Comparison of ENCODE assay signal across 22 cellular contexts in genomic region chr12:96452271-96452922, GRCh38. TPM values are rescaled to one million over a fixed set of nuclear protein-coding genes. Genes with fewer than 3 reads are reported as not detected.
DNase-seq lines count a peak whose midpoint lies in the region; ATAC-seq and TF ChIP-seq lines count a peak whose summit lies in the region.
"Had no signal": no experiment of that assay in that cellular context is flagged by ENCODE, and none has a peak within 500 bp of the region (broad histone marks: within the 10 kb centered on the region; RNA-seq: fewer than 3 reads in every experiment).

No MANE protein-coding gene starts in this region.

- TF ChIP-seq CTCF in CD8-positive, alpha-beta T cell (IDR thresholded peaks at IDR 0.05): no peak
- TF ChIP-seq CTCF in RWPE2 (IDR thresholded peaks at IDR 0.05; ENCODE audit: poor library complexity, severe bottlenecking) (no peak), fibroblast of villous mesenchyme (IDR thresholded peaks at IDR 0.05; ENCODE audit: insufficient read depth, low read depth, low read length) (no peak)

- peak overlapping the region; percentile 34 for H3K27ac Mint-ChIP-seq in CD8-positive, alpha-beta T cell
- H3K27ac Mint-ChIP-seq: HFFc6 had no signal

- DNase-seq in DMS53 (lab: John Stamatoyannopoulos, UW) (peak; percentile 25), DMS53 treated with DMSO at 0.1 percent for 48 hours (lab: John Stamatoyannopoulos, UW; ENCODE audit: unreplicated experiment) (no peak), RWPE2 (ENCODE audit: low spot score) (no peak), fibroblast of villous mesenchyme (ENCODE audit: low read depth) (peak; percentile 73), NCI-H748 (lab: John Stamatoyannopoulos, UW; ENCODE audit: unreplicated experiment) (no peak), epidermal melanocyte (ENCODE audit: insufficient read length, low spot score) (no peak), GDM1 (lab: John Stamatoyannopoulos, UW) (no peak)
- DNase-seq in CD8-positive, alpha-beta T cell: no peak
- DNase-seq: ACHN, DMS79, H7, HFFc6, KG1, NCI-H1105, NCI-H146, NCI-H2029, NCI-H524 treated with DMSO at 0.1 percent for 48 hours, OCI-M1, SHP77 had no signal

- no peaks in the 10 kb centered on the region for H3K27me3 ChIP-seq in CD8-positive, alpha-beta T cell (ENCODE audit: insufficient read depth, low read length)
- H3K27me3 ChIP-seq in RWPE2 (ENCODE audit: insufficient read depth, poor library complexity, severe bottlenecking): no peaks in the 10 kb centered on the region
- H3K27me3 ChIP-seq: BLaER1 had no signal

- H3K4me1 ChIP-seq in CD8-positive, alpha-beta T cell (ENCODE audit: insufficient read depth, low read length): no peaks in the 10 kb centered on the region
- H3K4me1 ChIP-seq in RWPE2 (ENCODE audit: insufficient read depth, poor library complexity, severe bottlenecking): peaks cover 32% of the 10 kb centered on the region

- H3K4me1 Mint-ChIP-seq in CD8-positive, alpha-beta T cell (ENCODE audit: low read depth): peaks cover 8% of the 10 kb centered on the region

- H3K36me3 ChIP-seq in CD8-positive, alpha-beta T cell (ENCODE audit: insufficient read depth, low read length): no peaks in the 10 kb centered on the region
- no peaks in the 10 kb centered on the region for H3K36me3 ChIP-seq in RWPE2 (ENCODE audit: low read depth)
- H3K36me3 ChIP-seq: BLaER1 had no signal

- intact Hi-C loops in CD8-positive, alpha-beta T cell (cut with DNase I, micrococcal nuclease): no loop called here

- CTCF ChIA-PET in CD8-positive, alpha-beta T cell (lab: Charles Lee): no interaction called here

- no peaks in the 10 kb centered on the region for H3K36me3 Mint-ChIP-seq in CD8-positive, alpha-beta T cell

- no peaks in the 10 kb centered on the region for H3K9me3 Mint-ChIP-seq in CD8-positive, alpha-beta T cell

- H3K4me3 Mint-ChIP-seq in CD8-positive, alpha-beta T cell: no peak overlapping the region
- H3K4me3 Mint-ChIP-seq: HFFc6 had no signal

- no peak overlapping the region for H3K27ac ChIP-seq in CD8-positive, alpha-beta T cell (ENCODE audit: low read depth, low read length)
- H3K27ac ChIP-seq in RWPE2 (ENCODE audit: poor library complexity, severe bottlenecking): peak overlapping the region; percentile 49
- H3K27ac ChIP-seq: 22Rv1, BLaER1 had no signal

- no peaks in the 10 kb centered on the region for H3K27me3 Mint-ChIP-seq in CD8-positive, alpha-beta T cell (ENCODE audit: low read depth)

- POLR2A ChIA-PET in CD8-positive, alpha-beta T cell (lab: Charles Lee): interaction anchor here (1.1 kb wide), 1 partner anchor 18 kb away, joined by 3 read pairs; no protein-coding TSS in a partner anchor

- H3K4me3 ChIP-seq in CD8-positive, alpha-beta T cell (ENCODE audit: low read depth, low read length): no peak overlapping the region
- H3K4me3 ChIP-seq in RWPE2 (ENCODE audit: severe bottlenecking) (no peak overlapping the region), fibroblast of villous mesenchyme (ENCODE audit: low read depth, low read length) (no peak overlapping the region)
- H3K4me3 ChIP-seq: BLaER1, GM12878 had no signal

- H3K9me3 ChIP-seq in CD8-positive, alpha-beta T cell (ENCODE audit: low read length): no peaks in the 10 kb centered on the region
- peaks cover 3% of the 10 kb centered on the region for H3K9me3 ChIP-seq in RWPE2 (ENCODE audit: severe bottlenecking)
- H3K9me3 ChIP-seq: BLaER1 had no signal

- no peak for ATAC-seq in CD8-positive, alpha-beta T cell
- no peak for ATAC-seq in RWPE2 (ENCODE audit: low read depth)
- ATAC-seq: GM12878 had no signal

RNA-seq across cellular contexts. Expression of gene CFAP54, which starts 37.0 kb away (rescaled TPM):
- total RNA-seq in CD8-positive, alpha-beta T cell: 1 to 10 TPM; 1.0 to 1.2 TPM
- 0.86 and 0.97 TPM in 2 replicates for total RNA-seq in fibroblast of villous mesenchyme
- total RNA-seq: H7 had no signal

RNA-seq across cellular contexts. Expression of gene CDK17, which starts 52.2 kb away (rescaled TPM):
- total RNA-seq in CD8-positive, alpha-beta T cell: 100 to 1,000 TPM; 150 to 160 TPM
- 61.5 and 73.8 TPM in 2 replicates for total RNA-seq in fibroblast of villous mesenchyme

Comparison
In these comparisons a context has a peak if more than half of its experiments do, and no peak if none do; other contexts are left out.
1. DNase-seq: peak in DMS53 (single experiment) and fibroblast of villous mesenchyme (single experiment); none in DMS53 treated with DMSO at 0.1 percent for 48 hours (single experiment), CD8-positive, alpha-beta T cell (0 of 7), RWPE2 (single experiment), NCI-H748 (single experiment), epidermal melanocyte (single experiment) and GDM1 (single experiment).